ENCODE assay signal across 21 cellular contexts in the genomic region with DNA sequence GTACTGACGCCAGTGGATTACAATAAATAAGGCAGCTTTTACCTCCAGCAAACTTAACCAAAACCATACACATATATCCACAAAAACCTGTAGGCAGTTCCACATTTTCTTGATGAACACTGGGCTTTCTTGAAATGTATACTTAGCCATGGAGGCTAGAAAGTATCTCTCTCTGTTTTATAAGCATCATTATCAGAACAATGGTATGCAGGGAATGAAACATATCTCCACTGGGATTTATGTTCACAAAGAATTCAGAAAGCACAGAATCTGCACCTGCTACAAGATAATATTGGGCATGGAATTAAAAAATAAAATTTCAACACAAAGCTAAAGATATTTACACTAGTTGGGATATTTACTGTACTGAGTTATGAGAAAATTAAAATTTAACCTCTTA.
"Had no signal": no experiment of that assay in that cellular context is flagged by ENCODE, and none has a peak within 500 bp of the region (broad histone marks: within the 10 kb centered on the region; RNA-seq: fewer than 3 reads in every experiment).

No MANE protein-coding gene starts in this region.

- H3K4me3 Mint-ChIP-seq: T-cell had no signal

- H3K27ac ChIP-seq: HL-60, RWPE1 had no signal

- DNase-seq: KBM-7, MG63, NCI-H1092, NCI-H1105 treated with DMSO at 0.1 percent for 48 hours, NCI-H1417 treated with DMSO at 0.1 percent for 48 hours, NCI-H146, NCI-H1694 treated with DMSO at 0.1 percent for 48 hours, NCI-H1930, NCI-H2081, NCI-H2227 treated with DMSO at 0.1 percent for 48 hours, NCI-H446, NCI-H510A, NCI-H524 treated with DMSO at 0.1 percent for 48 hours, NCI-H69, NCI-H774, PC-3, SHP77, SW 1271, T-cell had no signal

- H3K4me3 ChIP-seq: MG63 had no signal

- H3K36me3 ChIP-seq: MG63 had no signal

- H3K36me3 Mint-ChIP-seq: T-cell had no signal

- H3K9me3 Mint-ChIP-seq: T-cell had no signal

- H3K27ac Mint-ChIP-seq: T-cell had no signal

- H3K27me3 Mint-ChIP-seq: T-cell had no signal

- H3K27me3 ChIP-seq: MG63 had no signal
